ENCODE assay signal across 19 cellular contexts in genomic region chr2:145067631-145068030, GRCh38.
"Had no signal": no experiment of that assay in that cellular context is flagged by ENCODE, and none has a peak within 500 bp of the region (broad histone marks: within the 10 kb centered on the region; RNA-seq: fewer than 3 reads in every experiment).

No MANE protein-coding gene starts in this region.

- DNase-seq: activated CD4-positive, alpha-beta T cell treated with anti-CD3 and anti-CD28 coated beads, Interleukin-2, amount 10 ng/mL, durations not matched to agents 7 days and 5 days; activated CD8-positive, alpha-beta T cell treated with anti-CD3 and anti-CD28 coated beads, Interleukin-2, amount 10 ng/mL, durations not matched to agents 7 days and 5 days; activated naive CD4-positive, alpha-beta T cell treated with anti-CD3 and anti-CD28 coated beads, Interleukin-2, amount 10 ng/mL, durations not matched to agents 7 days and 5 days; activated naive CD8-positive, alpha-beta T cell treated with anti-CD3 and anti-CD28 coated beads, Interleukin-2, amount 50 U/mL, for 24 hours; activated T-cell treated with anti-CD3 and anti-CD28 coated beads, Interleukin-2, amount 50 U/mL, for 24 hours; dermis blood vessel endothelial cell; foreskin melanocyte; immature natural killer cell; kidney glomerular epithelial cell; mesendoderm; naive thymus-derived CD4-positive, alpha-beta T cell; pancreas; stimulated activated CD4-positive, alpha-beta T cell treated with anti-CD3 and anti-CD28 coated beads, Interleukin-12 subunit alpha, Interleukin-12 subunit beta, amount 100 ng/mL, for 4 hours; stimulated activated CD4-positive, alpha-beta T cell treated with anti-CD3 and anti-CD28 coated beads, Interleukin-1b, Interleukin-23, amount 100 ng/mL, for 48 hours; stimulated activated naive CD8-positive, alpha-beta T cell treated with anti-CD3 and anti-CD28 coated beads, Interleukin-15, Interleukin-2, amounts not matched to agents 100 U/mL and 50 U/mL, for 24 hours; testis had no signal

- H3K4me1 ChIP-seq: ascending aorta, breast epithelium, pancreas had no signal

- ATAC-seq: activated CD4-positive, CD25-positive, alpha-beta regulatory T cell treated with anti-CD3 and anti-CD28 coated beads, Interleukin-2, amount 50 U/mL, for 24 hours; activated CD8-positive, alpha-beta T cell treated with anti-CD3 and anti-CD28 coated beads, Interleukin-2, amount 10 ng/mL, durations not matched to agents 7 days and 5 days; activated naive CD8-positive, alpha-beta T cell treated with anti-CD3 and anti-CD28 coated beads, Interleukin-2, amount 50 U/mL, for 24 hours; naive thymus-derived CD4-positive, alpha-beta T cell; pancreas; stimulated activated naive CD8-positive, alpha-beta T cell treated with anti-CD3 and anti-CD28 coated beads, Interleukin-15, Interleukin-2, amounts not matched to agents 100 U/mL and 50 U/mL, for 24 hours had no signal

- FAIRE-seq: pancreas had no signal

- H3K27me3 ChIP-seq: ascending aorta, breast epithelium, pancreas, testis had no signal

- H3K9me3 ChIP-seq: ascending aorta, breast epithelium, pancreas, testis had no signal

- H3K4me3 ChIP-seq: ascending aorta, breast epithelium, pancreas, testis had no signal

- H3K27ac ChIP-seq: pancreas had no signal

- H3K36me3 ChIP-seq: ascending aorta, breast epithelium, pancreas had no signal
